ENCODE assay signal across 18 cellular contexts in genomic region chr10:68586622-68587325, GRCh38. TPM values are rescaled to one million over a fixed set of nuclear protein-coding genes. Genes with fewer than 3 reads are reported as not detected.
DNase-seq lines count a peak whose midpoint lies in the region; ATAC-seq, FAIRE-seq and TF ChIP-seq lines count a peak whose summit lies in the region.
"Had no signal": no experiment of that assay in that cellular context is flagged by ENCODE, and none has a peak within 500 bp of the region (broad histone marks: within the 10 kb centered on the region; RNA-seq: fewer than 3 reads in every experiment).

No MANE protein-coding gene starts in this region.

- no peak for TF ChIP-seq POLR2A in K562 (conservative IDR thresholded peaks at IDR 0.05)
- no peak for TF ChIP-seq POLR2A in testis (IDR thresholded peaks at IDR 0.05)

- H3K9me3 ChIP-seq in A673 (ENCODE audit: low read depth, low read length, poor library complexity, severe bottlenecking) (no peaks in the 10 kb centered on the region), K562 (replicated peaks; ENCODE audit: control insufficient read depth, insufficient read depth, low read depth, low read length) (no peaks in the 10 kb centered on the region), testis (no peaks in the 10 kb centered on the region)
- H3K9me3 ChIP-seq: Peyer's patch had no signal

- no peaks in the 10 kb centered on the region for H4K20me1 ChIP-seq in K562 (replicated peaks; ENCODE audit: control insufficient read depth, insufficient read depth, low read length)

- no peak overlapping the region for H2AFZ ChIP-seq in K562 (ENCODE audit: low read depth, low read length)

- 88% methylated on average over 5 of the region's 5 CpGs for WGBS in K562 (ENCODE audit: insufficient coverage, low coverage, missing lambda C conversion rate)
- 90 to 94% methylated on average over 5 of the region's 5 CpGs for WGBS in testis, 2 donors

- TSS peak; percentile 10 for BruUV-seq in A673 (replicated peaks; lab: Mats Ljungman, UMichigan)
- BruUV-seq in K562 (replicated peaks; lab: Mats Ljungman, UMichigan): TSS peak; percentile 4

- H3K4me3 ChIP-seq in A673 (ENCODE audit: low read depth, low read length, poor library complexity, severe bottlenecking): no peak overlapping the region
- H3K4me3 ChIP-seq in K562: no peak overlapping the region
- no peak overlapping the region for H3K4me3 ChIP-seq in retinal pigment epithelial cell (ENCODE audit: low read length)
- no peak overlapping the region for H3K4me3 ChIP-seq in testis
- H3K4me3 ChIP-seq: GM12878, Peyer's patch had no signal

- H3K36me3 ChIP-seq in A673 (ENCODE audit: insufficient read depth, low read length, poor library complexity, severe bottlenecking) (peaks cover 11% of the 10 kb centered on the region), K562 (ENCODE audit: control insufficient read depth, insufficient read depth, low read length) (peaks cover 51% of the 10 kb centered on the region), testis (ENCODE audit: low read depth, missing control alignments) (no peaks in the 10 kb centered on the region)
- H3K36me3 ChIP-seq: Peyer's patch had no signal

- H3K27ac ChIP-seq in A673 (ENCODE audit: low read depth, low read length, poor library complexity, severe bottlenecking) (no peak overlapping the region), K562 (ENCODE audit: extremely low read depth, low read depth, low read length) (no peak overlapping the region), testis (no peak overlapping the region)
- H3K27ac ChIP-seq: C4-2B, KMS-11, Peyer's patch had no signal

- CTCF ChIA-PET in A673 (lab: Charles Lee) (no interaction called here), K562 (lab: Yijun Ruan, JAX; ENCODE audit: low intra/inter-chr PET ratio) (no interaction called here)

- no peak overlapping the region for H3K9ac ChIP-seq in K562 (ENCODE audit: insufficient read depth in 1 of 2, low read depth in 2 of 2, low read length in 2 of 2)
- H3K9ac ChIP-seq: KMS-11 had no signal

- intact Hi-C loops in A673 (cut with micrococcal nuclease; ENCODE audit: unreplicated experiment) (no loop called here), K562 (cut with micrococcal nuclease) (no loop called here), testis (cut with DNase I; ENCODE audit: low total_unique reads) (no loop called here)

- no peak for ATAC-seq in K562
- ATAC-seq: GM12878 had no signal

- no peaks in the 10 kb centered on the region for H3K9me1 ChIP-seq in K562 (ENCODE audit: control insufficient read depth, insufficient read depth, low read length)

- H3K27me3 ChIP-seq in A673 (replicated peaks; ENCODE audit: insufficient read depth, low read depth, low read length, poor library complexity): no peaks in the 10 kb centered on the region
- H3K27me3 ChIP-seq in K562 (ENCODE audit: control insufficient read depth in 2 of 2, insufficient read depth in 2 of 2, low read length in 2 of 2): no peaks in the 10 kb centered on the region
- H3K27me3 ChIP-seq in testis: no peaks in the 10 kb centered on the region
- H3K27me3 ChIP-seq: Peyer's patch had no signal

- FAIRE-seq in K562 (lab: Jason Lieb, UNC): no peak
- FAIRE-seq: GM12878 had no signal

- no peak for TF ChIP-seq EP300 in K562 (IDR thresholded peaks at IDR 0.05; ENCODE audit: low read length)

- peaks cover 5% of the 10 kb centered on the region; the same call in 1 of the 3 replicates for H3K79me2 ChIP-seq in K562 (ENCODE audit: control insufficient read depth, insufficient read depth, low read length)

- in situ Hi-C loops in K562 (cut with MboI): no loop called here

- POLR2A ChIA-PET in A673 (lab: Charles Lee; ENCODE audit: low non-redundant PET): no interaction called here
- POLR2A ChIA-PET in K562 (lab: Yijun Ruan, JAX): interaction anchor here (1.5 kb wide), 1 partner anchor 10 kb away, joined by 6 read pairs; no protein-coding TSS in a partner anchor

- TF ChIP-seq RAD21 in K562 (CRISPR knock-in tag; conservative IDR thresholded peaks at IDR 0.05 in 1 of 2, IDR thresholded peaks at IDR 0.05 in 1 of 2): no peak

- H3K4me1 ChIP-seq in A673 (ENCODE audit: insufficient read depth, low read length, poor library complexity, severe bottlenecking) (no peaks in the 10 kb centered on the region), K562 (replicated peaks in 1 of 2; ENCODE audit: control insufficient read depth in 2 of 2, insufficient read depth in 2 of 2, low read length in 2 of 2) (no peaks in the 10 kb centered on the region), testis (no peaks in the 10 kb centered on the region)
- H3K4me1 ChIP-seq: Peyer's patch had no signal

- no peak for DNase-seq in A673 (ENCODE audit: low spot score)
- DNase-seq in LHCN-M2 (ENCODE audit: low read depth): peak; percentile 77
- no peak for DNase-seq in K562 (ENCODE audit: extremely low read depth in 1 of 4, low spot score in 3 of 4)
- peak; percentile 78 for DNase-seq in retinal pigment epithelial cell (ENCODE audit: low read depth)
- no peak for DNase-seq in activated T-cell treated with anti-CD3 and anti-CD28 coated beads, Interleukin-2, amount 50 U/mL, for 48 hours
- no peak for DNase-seq in nucleus accumbens (lab: John Stamatoyannopoulos, UW)
- DNase-seq in testis: no peak
- DNase-seq: DMS 273 treated with DMSO at 0.1 percent for 48 hours, GDM1, HCEC 1CT, NCI-H1092 treated with DMSO at 0.1 percent for 48 hours, NCI-H2227 treated with DMSO at 0.1 percent for 48 hours, NCI-H524, Peyer's patch, Right ventricle myocardium superior had no signal

- TF ChIP-seq CTCF in A673 (conservative IDR thresholded peaks at IDR 0.05; ENCODE audit: low read depth, low read length) (no peak), K562 (IDR thresholded peaks at IDR 0.05 in 2 of 3, conservative IDR thresholded peaks at IDR 0.05 in 1 of 3; ENCODE audit: insufficient read depth in 2 of 3, low read depth in 1 of 3, low read length in 3 of 3) (no peak), retinal pigment epithelial cell (conservative IDR thresholded peaks at IDR 0.05; ENCODE audit: low read depth, low read length) (no peak), testis (IDR thresholded peaks at IDR 0.05) (no peak)

- no peak overlapping the region for H3K4me2 ChIP-seq in K562 (ENCODE audit: insufficient read depth, low read length)
- H3K4me2 ChIP-seq: KMS-11 had no signal

TF ChIP-seq in K562, 482 proteins besides CTCF, POLR2A, EP300 and RAD21 (continues in another document):
- TF ChIP-seq HDGF (IDR thresholded peaks at IDR 0.05): no peak
- TF ChIP-seq CHCHD3 (CRISPR knock-in tag; IDR thresholded peaks at IDR 0.05): no peak

RNA-seq across cellular contexts. Expression of gene TET1, which starts 26.6 kb away (rescaled TPM):
- 15.2 and 17.4 TPM in 2 replicates for total RNA-seq in A673 (2021)
- total RNA-seq in LHCN-M2 (2014; rRNA removed): 2.9 and 3.2 TPM in 2 replicates
- 0.41 TPM for polyA plus RNA-seq in LHCN-M2 (2012)
- total RNA-seq in K562 (2011; cell fraction: chromatin; rRNA removed; ENCODE audit: low replicate concordance): 44.0 and 102 TPM in 2 replicates
- 30.5 and 40.3 TPM in 2 replicates for total RNA-seq in K562 (2011; cell fraction: nucleolus; rRNA removed)
- total RNA-seq in K562 (2011; cell fraction: nucleoplasm; rRNA removed): 50.2 and 57.9 TPM in 2 replicates
- 9.2 and 11.9 TPM in 2 replicates for total RNA-seq in K562 (2014; rRNA removed)
- total RNA-seq in K562 (2014; rRNA removed; fragmentation: Illumina TruSeq; extraction: Trizol): 21.0 and 22.2 TPM in 2 replicates
- 18.0 and 18.7 TPM in 2 replicates for total RNA-seq in K562 (2015; rRNA removed; fragmentation: Illumina TruSeq; extraction: Trizol)
- 20.6 and 21.3 TPM in 2 replicates for total RNA-seq in K562 (2021)
- polyA plus RNA-seq in K562 (2011; rRNA removed): 11.6 and 18.9 TPM in 2 replicates
- 4.0 and 9.4 TPM in 2 replicates for polyA plus RNA-seq in K562 (2011; cell fraction: cytosol; rRNA removed)
- 10.7 and 16.7 TPM in 2 replicates for polyA plus RNA-seq in K562 (2011; cell fraction: nucleus; rRNA removed)
- polyA plus RNA-seq in K562 (2012): 6.8 and 8.1 TPM in 2 replicates
- polyA plus RNA-seq in K562 (2014; fragmentation: Illumina TruSeq; extraction: Trizol): 12.6 and 16.8 TPM in 2 replicates
- polyA plus RNA-seq in K562 (2014; fragmentation: Nextera tagmentation; extraction: Ambion mirVana): 1 to 10 TPM; 2.6 to 3.6 TPM
- 5.4 and 5.9 TPM in 2 replicates for polyA plus RNA-seq in K562 (2014; rRNA removed)
- 45.0 and 86.3 TPM in 2 replicates for polyA minus RNA-seq in K562 (2011; rRNA and poly(A)+ RNA removed)
- polyA minus RNA-seq in K562 (2011; cell fraction: cytosol; rRNA and poly(A)+ RNA removed): 25.9 and 31.1 TPM in 2 replicates
- polyA minus RNA-seq in K562 (2011; cell fraction: nucleus; rRNA and poly(A)+ RNA removed): 18.4 and 50.4 TPM in 2 replicates
- 1 to 10 TPM; 3.2 to 3.8 TPM for total RNA-seq in testis
- 0.40 TPM for polyA plus RNA-seq in testis (ENCODE audit: insufficient read depth, low read depth, low replicate concordance)

RNA-seq across cellular contexts. Expression of gene SLC25A16, which starts 59.5 kb away (rescaled TPM):
- total RNA-seq in A673 (2021): 17.9 and 19.1 TPM in 2 replicates
- total RNA-seq in LHCN-M2 (2014; rRNA removed): 9.7 and 11.7 TPM in 2 replicates
- 8.8 TPM for polyA plus RNA-seq in LHCN-M2 (2012)
- 154 and 293 TPM in 2 replicates for total RNA-seq in K562 (2011; cell fraction: chromatin; rRNA removed; ENCODE audit: low replicate concordance)
- 80.4 and 84.5 TPM in 2 replicates for total RNA-seq in K562 (2011; cell fraction: nucleolus; rRNA removed)
- 109 and 132 TPM in 2 replicates for total RNA-seq in K562 (2011; cell fraction: nucleoplasm; rRNA removed)
- 7.5 and 9.0 TPM in 2 replicates for total RNA-seq in K562 (2014; rRNA removed)
- 25.7 and 32.0 TPM in 2 replicates for total RNA-seq in K562 (2014; rRNA removed; fragmentation: Illumina TruSeq; extraction: Trizol)
- 16.7 and 16.8 TPM in 2 replicates for total RNA-seq in K562 (2015; rRNA removed; fragmentation: Illumina TruSeq; extraction: Trizol)
- total RNA-seq in K562 (2021): 21.9 and 24.1 TPM in 2 replicates
- polyA plus RNA-seq in K562 (2011; rRNA removed): 26.0 and 28.5 TPM in 2 replicates
- 6.3 and 11.1 TPM in 2 replicates for polyA plus RNA-seq in K562 (2011; cell fraction: cytosol; rRNA removed)
- polyA plus RNA-seq in K562 (2011; cell fraction: nucleus; rRNA removed): 49.8 and 58.5 TPM in 2 replicates
- polyA plus RNA-seq in K562 (2012): 6.7 and 9.8 TPM in 2 replicates
- polyA plus RNA-seq in K562 (2014; fragmentation: Illumina TruSeq; extraction: Trizol): 9.6 and 12.0 TPM in 2 replicates
- 1 to 10 TPM; 2.7 to 5.1 TPM for polyA plus RNA-seq in K562 (2014; fragmentation: Nextera tagmentation; extraction: Ambion mirVana)
- 20.0 and 24.6 TPM in 2 replicates for polyA plus RNA-seq in K562 (2014; rRNA removed)
- polyA minus RNA-seq in K562 (2011; rRNA and poly(A)+ RNA removed): 36.2 and 41.9 TPM in 2 replicates
- 22.1 and 26.7 TPM in 2 replicates for polyA minus RNA-seq in K562 (2011; cell fraction: cytosol; rRNA and poly(A)+ RNA removed)
- 18.6 and 24.5 TPM in 2 replicates for polyA minus RNA-seq in K562 (2011; cell fraction: nucleus; rRNA and poly(A)+ RNA removed)
- total RNA-seq in testis: 10 to 100 TPM in 1 of 2 donors, 1 to 10 TPM in 1; 7.1 to 11.7 TPM
- 13.5 TPM for polyA plus RNA-seq in testis (ENCODE audit: insufficient read depth, low read depth, low replicate concordance)

Comparison
In these comparisons a context has a peak if more than half of its experiments do, and no peak if none do; other contexts are left out.
1. DNase-seq: peak in LHCN-M2 (single experiment) and retinal pigment epithelial cell (single experiment); none in A673 (single experiment), K562 (0 of 4), activated T-cell treated with anti-CD3 and anti-CD28 coated beads, Interleukin-2, amount 50 U/mL, for 48 hours (0 of 2), nucleus accumbens (0 of 56) and testis (single experiment).